Comparison of ENCODE assay signal across 11 cellular contexts in genomic region chr1:153260473-153260979, GRCh38. TPM values are rescaled to one million over a fixed set of nuclear protein-coding genes. Genes with fewer than 3 reads are reported as not detected.
DNase-seq lines count a peak whose midpoint lies in the region; ATAC-seq and TF ChIP-seq lines count a peak whose summit lies in the region.
"Had no signal": no experiment of that assay in that cellular context is flagged by ENCODE, and none has a peak within 500 bp of the region (broad histone marks: within the 10 kb centered on the region; RNA-seq: fewer than 3 reads in every experiment).

No MANE protein-coding gene starts in this region.

- 39% methylated on average over 8 of the region's 8 CpGs for WGBS in right cardiac atrium
- WGBS in suprapubic skin: 51% methylated on average over 8 of the region's 8 CpGs

- peaks cover 13% of the 10 kb centered on the region for H3K4me1 Mint-ChIP-seq in WTC11

- no peak for TF ChIP-seq POLR2A in suprapubic skin (IDR thresholded peaks at IDR 0.05)

- POLR2A ChIA-PET in WTC11 (lab: Charles Lee): no interaction called here

- no peak overlapping the region for H3K27ac Mint-ChIP-seq in WTC11

- H3K36me3 ChIP-seq in suprapubic skin: no peaks in the 10 kb centered on the region
- H3K36me3 ChIP-seq: colonic mucosa had no signal

- no peaks in the 10 kb centered on the region for H3K36me3 Mint-ChIP-seq in WTC11

- H3K27me3 ChIP-seq in right cardiac atrium (ENCODE audit: control insufficient read depth, insufficient read depth) (no peaks in the 10 kb centered on the region), suprapubic skin (peaks cover 41% of the 10 kb centered on the region)

- TF ChIP-seq CTCF in WTC11 (IDR thresholded peaks at IDR 0.05) (no peak), suprapubic skin (IDR thresholded peaks at IDR 0.05) (no peak)

- peak overlapping the region; percentile 56 for H3K4me3 ChIP-seq in right cardiac atrium (ENCODE audit: low read length)
- peak overlapping the region; percentile 66 for H3K4me3 ChIP-seq in suprapubic skin

- ATAC-seq in WTC11 (no peak), right cardiac atrium (no peak), GM19463 (IDR thresholded peaks at IDR 0.05; ENCODE audit: unreplicated experiment) (no peak)
- ATAC-seq in activated CD4-positive, CD25-positive, alpha-beta regulatory T cell treated with anti-CD3 and anti-CD28 coated beads, Interleukin-2, amount 50 U/mL, for 24 hours: no peak

- TF ChIP-seq EP300 in suprapubic skin (IDR thresholded peaks at IDR 0.05): no peak

- CTCF ChIA-PET in WTC11 (lab: Charles Lee): interaction anchor here (0.8 to 1.7 kb wide), 4 partner anchors 28 to 234 kb away, joined by 3 to 5 read pairs (median 4); no protein-coding TSS in a partner anchor

- no peaks in the 10 kb centered on the region for H3K9me3 ChIP-seq in right cardiac atrium (ENCODE audit: control insufficient read depth, low read length)
- no peaks in the 10 kb centered on the region for H3K9me3 ChIP-seq in suprapubic skin
- H3K9me3 ChIP-seq: colonic mucosa had no signal

- H3K27ac ChIP-seq in right cardiac atrium (ENCODE audit: low read length) (no peak overlapping the region), suprapubic skin (no peak overlapping the region)
- H3K27ac ChIP-seq: colonic mucosa, KMS-11 had no signal

- H3K4me1 ChIP-seq in right cardiac atrium (ENCODE audit: control insufficient read depth, insufficient read depth, low read length) (peaks cover 3% of the 10 kb centered on the region), suprapubic skin (peaks cover 23% of the 10 kb centered on the region)
- H3K4me1 ChIP-seq: colonic mucosa had no signal

- peaks cover 79% of the 10 kb centered on the region for H3K27me3 Mint-ChIP-seq in WTC11 (ENCODE audit: low read depth)

- DNase-seq in activated CD4-positive, alpha-beta T cell treated with anti-CD3 and anti-CD28 coated beads for 4 hours: peak; percentile 4 to 5
- no peak for DNase-seq in activated CD4-positive, alpha-beta T cell treated with anti-CD3 and anti-CD28 coated beads, Interleukin-2, amount 50 U/mL, for 1 hour
- DNase-seq in WTC11 (ENCODE audit: low spot score) (no peak), right cardiac atrium (no peak), suprapubic skin (ENCODE audit: low spot score in 2 of 2) (no peak), foreskin melanocyte (no peak)
- DNase-seq: colonic mucosa had no signal

- intact Hi-C loops in right cardiac atrium (cut with DNase I): no loop called here

- H3K4me3 Mint-ChIP-seq in WTC11: peak overlapping the region; percentile 64

- H3K9me3 Mint-ChIP-seq in WTC11: no peaks in the 10 kb centered on the region

TF ChIP-seq in WTC11, 78 proteins besides CTCF, POLR2A, EP300 and RAD21:
- TF ChIP-seq JAZF1 (CRISPR knock-in tag; IDR thresholded peaks at IDR 0.05) (no peak), FOXK1 (CRISPR knock-in tag; IDR thresholded peaks at IDR 0.05) (no peak), GRHL2 (CRISPR knock-in tag; IDR thresholded peaks at IDR 0.05; ENCODE audit: insufficient replicate concordance, severe bottlenecking) (no peak), SOX15 (CRISPR knock-in tag; IDR thresholded peaks at IDR 0.05) (no peak), TCF7 (CRISPR knock-in tag; IDR thresholded peaks at IDR 0.05; ENCODE audit: low read depth) (no peak), TP53 (CRISPR knock-in tag; IDR thresholded peaks at IDR 0.05) (no peak), ZNF425 (CRISPR knock-in tag; conservative IDR thresholded peaks at IDR 0.05) (no peak), ATF1 (CRISPR knock-in tag; IDR thresholded peaks at IDR 0.05) (no peak), ZNF532 (CRISPR knock-in tag; IDR thresholded peaks at IDR 0.05; ENCODE audit: borderline replicate concordance) (no peak), FOXP4 (CRISPR knock-in tag; IDR thresholded peaks at IDR 0.05) (no peak), ZNF232 (CRISPR knock-in tag; IDR thresholded peaks at IDR 0.05) (no peak), PREB (CRISPR knock-in tag; IDR thresholded peaks at IDR 0.05; ENCODE audit: borderline replicate concordance) (no peak)

RNA-seq across cellular contexts. Expression of gene LORICRIN, which starts 1.0 kb away (rescaled TPM):
- total RNA-seq in WTC11 (2021): not detected in 3 replicates
- not detected for total RNA-seq in right cardiac atrium
- not detected for polyA plus RNA-seq in right cardiac atrium
- total RNA-seq in suprapubic skin: 100 to 1,000 TPM in 3 of 4 donors, 10 to 100 TPM in 1; 14.9 to 257 (median 228) TPM
- total RNA-seq: colonic mucosa, liver had no signal
- polyA plus RNA-seq: liver had no signal

RNA-seq across cellular contexts. Expression of gene PRR9, which starts 43.1 kb away (rescaled TPM):
- total RNA-seq in WTC11 (2021): not detected in 3 replicates
- not detected for total RNA-seq in right cardiac atrium
- polyA plus RNA-seq in right cardiac atrium: not detected
- total RNA-seq in suprapubic skin: 100 to 1,000 TPM in 1 of 4 donors, 10 to 100 TPM in 2, not detected in 1; 21.2 to 127 (median 34.6) TPM
- total RNA-seq: colonic mucosa, liver had no signal
- polyA plus RNA-seq: liver had no signal

RNA-seq across cellular contexts. Expression of gene PGLYRP3, which starts 52.2 kb away (rescaled TPM):
- not detected in 3 replicates for total RNA-seq in WTC11 (2021)
- total RNA-seq in right cardiac atrium: not detected
- not detected for polyA plus RNA-seq in right cardiac atrium
- 10 to 100 TPM; 34.2 to 72.1 (median 55.3) TPM for total RNA-seq in suprapubic skin
- total RNA-seq: colonic mucosa, liver had no signal
- polyA plus RNA-seq: liver had no signal

RNA-seq across cellular contexts. Expression of gene LELP1, which starts 57.3 kb away (rescaled TPM):
- total RNA-seq in WTC11 (2021): not detected in 3 replicates
- not detected for total RNA-seq in right cardiac atrium
- not detected for polyA plus RNA-seq in right cardiac atrium
- total RNA-seq in suprapubic skin: not detected
- total RNA-seq: colonic mucosa, liver had no signal
- polyA plus RNA-seq: liver had no signal

Comparison
In these comparisons a context has a peak if more than half of its experiments do, and no peak if none do; other contexts are left out.
1. DNase-seq: peak in activated CD4-positive, alpha-beta T cell treated with anti-CD3 and anti-CD28 coated beads for 4 hours (2 of 2); none in activated CD4-positive, alpha-beta T cell treated with anti-CD3 and anti-CD28 coated beads, Interleukin-2, amount 50 U/mL, for 1 hour (single experiment), WTC11 (single experiment), right cardiac atrium (0 of 3), suprapubic skin (0 of 2) and foreskin melanocyte (single experiment).
2. RNA of gene LORICRIN, which starts 1.0 kb away (total RNA-seq): 14.9 to 257 TPM in suprapubic skin; not detected in WTC11 and not detected in right cardiac atrium; every median in the first group is over 10 times any median in the second.
3. RNA of gene PGLYRP3, which starts 52.2 kb away (total RNA-seq): 34.2 to 72.1 TPM in suprapubic skin; not detected in WTC11 and not detected in right cardiac atrium; every median in the first group is over 10 times any median in the second.